ENCODE assay signal across 1 cellular context in genomic region chr10:11663763-11664555, GRCh38.
TF ChIP-seq lines count a peak whose summit lies in the region.

No MANE protein-coding gene starts in this region.

TF ChIP-seq in GM12878, 131 proteins besides CTCF, POLR2A, EP300 and RAD21 (continued from another document and continues in another):
- TF ChIP-seq MYB (IDR thresholded peaks at IDR 0.05; ENCODE audit: borderline replicate concordance, low read depth, low read length) (no peak), LARP7 (IDR thresholded peaks at IDR 0.05) (no peak), TCF3 (IDR thresholded peaks at IDR 0.05; ENCODE audit: borderline replicate concordance, insufficient read depth, low read depth, low read length) (peak; percentile 93), ZNF217 (IDR thresholded peaks at IDR 0.05) (no peak), STAT1 (conservative IDR thresholded peaks at IDR 0.05) (no peak), JUNB (IDR thresholded peaks at IDR 0.05) (no peak), SUPT20H (IDR thresholded peaks at IDR 0.05; ENCODE audit: borderline replicate concordance, control insufficient read depth, low read depth, low read length) (no peak), NFIC (IDR thresholded peaks at IDR 0.05; ENCODE audit: low read depth, low read length) (0 out of 2 replicates have a peak, but pooled peaks have one; percentile 17), HDAC2 (IDR thresholded peaks at IDR 0.05) (no peak), TARDBP (IDR thresholded peaks at IDR 0.05; ENCODE audit: borderline replicate concordance) (no peak), CHD1 (IDR thresholded peaks at IDR 0.05; ENCODE audit: low read depth, low read length) (no peak), CHD2 (IDR thresholded peaks at IDR 0.05; ENCODE audit: borderline replicate concordance, low read depth, low read length) (no peak), TBL1XR1 (IDR thresholded peaks at IDR 0.05; ENCODE audit: low read depth, low read length) (0 out of 2 replicates have a peak, but pooled peaks have one; percentile 43), HCFC1 (IDR thresholded peaks at IDR 0.05; ENCODE audit: low read length) (no peak), ZNF207 (IDR thresholded peaks at IDR 0.05; ENCODE audit: borderline replicate concordance) (no peak), ZBTB4 (CRISPR knock-in tag; IDR thresholded peaks at IDR 0.05) (no peak), YY1 (IDR thresholded peaks at IDR 0.05; ENCODE audit: low read depth, low read length) (no peak), BRCA1 (IDR thresholded peaks at IDR 0.05; ENCODE audit: low read depth, low read length) (no peak), CBX3 (IDR thresholded peaks at IDR 0.05; ENCODE audit: borderline replicate concordance, low read depth) (no peak), NBN (IDR thresholded peaks at IDR 0.05) (no peak), SP1 (IDR thresholded peaks at IDR 0.05; ENCODE audit: low read depth, low read length) (peak; percentile 34), GATAD2B (conservative IDR thresholded peaks at IDR 0.05; ENCODE audit: low read depth) (no peak), NFYA (IDR thresholded peaks at IDR 0.05; ENCODE audit: borderline replicate concordance, low read depth, low read length) (no peak), RCOR1 (conservative IDR thresholded peaks at IDR 0.05; ENCODE audit: low read depth, low read length) (no peak), POLR2AphosphoS5 (IDR thresholded peaks at IDR 0.05; ENCODE audit: low read length) (no peak), ZNF592 (IDR thresholded peaks at IDR 0.05) (no peak), ZBTB11 (CRISPR knock-in tag; IDR thresholded peaks at IDR 0.05) (no peak), ZNF24 (IDR thresholded peaks at IDR 0.05) (no peak), PKNOX1 (IDR thresholded peaks at IDR 0.05) (no peak), RAD51 (IDR thresholded peaks at IDR 0.05) (no peak), POLR2AphosphoS2 (IDR thresholded peaks at IDR 0.05; ENCODE audit: low read depth, low read length) (no peak), ZZZ3 (IDR thresholded peaks at IDR 0.05; ENCODE audit: control insufficient read depth, insufficient read length, low read depth) (no peak), EED (IDR thresholded peaks at IDR 0.05; ENCODE audit: low read depth) (peak; percentile 55; the same call in 1 of the 2 replicates), PML (IDR thresholded peaks at IDR 0.05; ENCODE audit: low read length) (no peak), RB1 (IDR thresholded peaks at IDR 0.05; ENCODE audit: borderline replicate concordance) (no peak), BMI1 (IDR thresholded peaks at IDR 0.05; ENCODE audit: borderline replicate concordance) (no peak), RFX5 (IDR thresholded peaks at IDR 0.05; ENCODE audit: low read depth, low read length) (no peak), HDAC6 (IDR thresholded peaks at IDR 0.05; ENCODE audit: unreplicated experiment) (no peak), IKZF1 (conservative IDR thresholded peaks at IDR 0.05) (no peak; the same call in 1 of the 2 replicates), SUZ12 (IDR thresholded peaks at IDR 0.05; ENCODE audit: unreplicated experiment) (no peak), POU2F2 (IDR thresholded peaks at IDR 0.05; ENCODE audit: borderline replicate concordance, low read depth, low read length) (no peak), SIN3A (IDR thresholded peaks at IDR 0.05; ENCODE audit: low read depth, low read length) (no peak)
- TF ChIP-seq, protein P1, sequence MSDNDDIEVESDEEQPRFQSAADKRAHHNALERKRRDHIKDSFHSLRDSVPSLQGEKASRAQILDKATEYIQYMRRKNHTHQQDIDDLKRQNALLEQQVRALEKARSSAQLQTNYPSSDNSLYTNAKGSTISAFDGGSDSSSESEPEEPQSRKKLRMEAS (IDR thresholded peaks at IDR 0.05; ENCODE audit: low read depth, low read length), result no peak
- TF ChIP-seq, protein P2, sequence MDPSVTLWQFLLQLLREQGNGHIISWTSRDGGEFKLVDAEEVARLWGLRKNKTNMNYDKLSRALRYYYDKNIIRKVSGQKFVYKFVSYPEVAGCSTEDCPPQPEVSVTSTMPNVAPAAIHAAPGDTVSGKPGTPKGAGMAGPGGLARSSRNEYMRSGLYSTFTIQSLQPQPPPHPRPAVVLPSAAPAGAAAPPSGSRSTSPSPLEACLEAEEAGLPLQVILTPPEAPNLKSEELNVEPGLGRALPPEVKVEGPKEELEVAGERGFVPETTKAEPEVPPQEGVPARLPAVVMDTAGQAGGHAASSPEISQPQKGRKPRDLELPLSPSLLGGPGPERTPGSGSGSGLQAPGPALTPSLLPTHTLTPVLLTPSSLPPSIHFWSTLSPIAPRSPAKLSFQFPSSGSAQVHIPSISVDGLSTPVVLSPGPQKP (IDR thresholded peaks at IDR 0.05; ENCODE audit: low read depth, low read length), result no peak
- TF ChIP-seq, protein P3, sequence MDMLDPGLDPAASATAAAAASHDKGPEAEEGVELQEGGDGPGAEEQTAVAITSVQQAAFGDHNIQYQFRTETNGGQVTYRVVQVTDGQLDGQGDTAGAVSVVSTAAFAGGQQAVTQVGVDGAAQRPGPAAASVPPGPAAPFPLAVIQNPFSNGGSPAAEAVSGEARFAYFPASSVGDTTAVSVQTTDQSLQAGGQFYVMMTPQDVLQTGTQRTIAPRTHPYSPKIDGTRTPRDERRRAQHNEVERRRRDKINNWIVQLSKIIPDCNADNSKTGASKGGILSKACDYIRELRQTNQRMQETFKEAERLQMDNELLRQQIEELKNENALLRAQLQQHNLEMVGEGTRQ (IDR thresholded peaks at IDR 0.05; ENCODE audit: borderline replicate concordance, low read depth, low read length), result no peak
- TF ChIP-seq, protein P4, sequence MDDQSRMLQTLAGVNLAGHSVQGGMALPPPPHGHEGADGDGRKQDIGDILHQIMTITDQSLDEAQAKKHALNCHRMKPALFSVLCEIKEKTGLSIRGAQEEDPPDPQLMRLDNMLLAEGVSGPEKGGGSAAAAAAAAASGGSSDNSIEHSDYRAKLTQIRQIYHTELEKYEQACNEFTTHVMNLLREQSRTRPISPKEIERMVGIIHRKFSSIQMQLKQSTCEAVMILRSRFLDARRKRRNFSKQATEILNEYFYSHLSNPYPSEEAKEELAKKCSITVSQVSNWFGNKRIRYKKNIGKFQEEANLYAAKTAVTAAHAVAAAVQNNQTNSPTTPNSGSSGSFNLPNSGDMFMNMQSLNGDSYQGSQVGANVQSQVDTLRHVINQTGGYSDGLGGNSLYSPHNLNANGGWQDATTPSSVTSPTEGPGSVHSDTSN (IDR thresholded peaks at IDR 0.05; ENCODE audit: insufficient replicate concordance, low read depth, low read length), result peak; percentile 45
- TF ChIP-seq, protein P5, sequence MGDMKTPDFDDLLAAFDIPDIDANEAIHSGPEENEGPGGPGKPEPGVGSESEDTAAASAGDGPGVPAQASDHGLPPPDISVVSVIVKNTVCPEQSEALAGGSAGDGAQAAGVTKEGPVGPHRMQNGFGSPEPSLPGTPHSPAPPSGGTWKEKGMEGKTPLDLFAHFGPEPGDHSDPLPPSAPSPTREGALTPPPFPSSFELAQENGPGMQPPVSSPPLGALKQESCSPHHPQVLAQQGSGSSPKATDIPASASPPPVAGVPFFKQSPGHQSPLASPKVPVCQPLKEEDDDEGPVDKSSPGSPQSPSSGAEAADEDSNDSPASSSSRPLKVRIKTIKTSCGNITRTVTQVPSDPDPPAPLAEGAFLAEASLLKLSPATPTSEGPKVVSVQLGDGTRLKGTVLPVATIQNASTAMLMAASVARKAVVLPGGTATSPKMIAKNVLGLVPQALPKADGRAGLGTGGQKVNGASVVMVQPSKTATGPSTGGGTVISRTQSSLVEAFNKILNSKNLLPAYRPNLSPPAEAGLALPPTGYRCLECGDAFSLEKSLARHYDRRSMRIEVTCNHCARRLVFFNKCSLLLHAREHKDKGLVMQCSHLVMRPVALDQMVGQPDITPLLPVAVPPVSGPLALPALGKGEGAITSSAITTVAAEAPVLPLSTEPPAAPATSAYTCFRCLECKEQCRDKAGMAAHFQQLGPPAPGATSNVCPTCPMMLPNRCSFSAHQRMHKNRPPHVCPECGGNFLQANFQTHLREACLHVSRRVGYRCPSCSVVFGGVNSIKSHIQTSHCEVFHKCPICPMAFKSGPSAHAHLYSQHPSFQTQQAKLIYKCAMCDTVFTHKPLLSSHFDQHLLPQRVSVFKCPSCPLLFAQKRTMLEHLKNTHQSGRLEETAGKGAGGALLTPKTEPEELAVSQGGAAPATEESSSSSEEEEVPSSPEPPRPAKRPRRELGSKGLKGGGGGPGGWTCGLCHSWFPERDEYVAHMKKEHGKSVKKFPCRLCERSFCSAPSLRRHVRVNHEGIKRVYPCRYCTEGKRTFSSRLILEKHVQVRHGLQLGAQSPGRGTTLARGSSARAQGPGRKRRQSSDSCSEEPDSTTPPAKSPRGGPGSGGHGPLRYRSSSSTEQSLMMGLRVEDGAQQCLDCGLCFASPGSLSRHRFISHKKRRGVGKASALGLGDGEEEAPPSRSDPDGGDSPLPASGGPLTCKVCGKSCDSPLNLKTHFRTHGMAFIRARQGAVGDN (IDR thresholded peaks at IDR 0.05), result no peak
